Comparison of ENCODE assay signal across 9 cellular contexts in genomic region chr9:130689572-130689936, GRCh38. TPM values are rescaled to one million over a fixed set of nuclear protein-coding genes. Genes with fewer than 3 reads are reported as not detected.
DNase-seq lines count a peak whose midpoint lies in the region; ATAC-seq and TF ChIP-seq lines count a peak whose summit lies in the region.
"Had no signal": no experiment of that assay in that cellular context is flagged by ENCODE, and none has a peak within 500 bp of the region (broad histone marks: within the 10 kb centered on the region; RNA-seq: fewer than 3 reads in every experiment).

No MANE protein-coding gene starts in this region.

- TF ChIP-seq POLR2A in prostate gland (IDR thresholded peaks at IDR 0.05): no peak

- H3K79me2 ChIP-seq in OCI-LY3 (ENCODE audit: low read length): peaks cover 14% of the 10 kb centered on the region

- peak overlapping the region; percentile 63 for H2AFZ ChIP-seq in OCI-LY3 (ENCODE audit: low read depth, low read length)

- H3K9me3 ChIP-seq in BLaER1 (peaks cover 14% of the 10 kb centered on the region), OCI-LY3 (ENCODE audit: insufficient read depth, low read length) (peaks cover 8% of the 10 kb centered on the region; the same call in 1 of the 2 replicates), prostate gland (no peaks in the 10 kb centered on the region)

- no peaks in the 10 kb centered on the region for H3K36me3 ChIP-seq in BLaER1
- no peaks in the 10 kb centered on the region for H3K36me3 ChIP-seq in OCI-LY3 (replicated peaks; ENCODE audit: low read depth, low read length)
- H3K36me3 ChIP-seq in prostate gland: no peaks in the 10 kb centered on the region

- no peak for ATAC-seq in HG02642 (IDR thresholded peaks at IDR 0.05; ENCODE audit: poor library complexity, unreplicated experiment)
- ATAC-seq: activated naive CD8-positive, alpha-beta T cell treated with anti-CD3 and anti-CD28 coated beads, Interleukin-2, amount 50 U/mL, for 24 hours had no signal

- no peak overlapping the region for H3K4me2 ChIP-seq in BLaER1
- peak overlapping the region; percentile 58 for H3K4me2 ChIP-seq in OCI-LY3 (ENCODE audit: low read length)

- 25% methylated on average over 1 of the region's 1 CpG for WGBS in prostate gland

- TF ChIP-seq CTCF in OCI-LY3 (IDR thresholded peaks at IDR 0.05; ENCODE audit: low read depth, low read length) (no peak), epithelial cell of esophagus (IDR thresholded peaks at IDR 0.05; ENCODE audit: insufficient read depth, low read depth, low read length, missing control alignments) (no peak), prostate gland (IDR thresholded peaks at IDR 0.05) (no peak)

- peaks cover 4% of the 10 kb centered on the region; the same call in 1 of the 2 replicates for H4K20me1 ChIP-seq in BLaER1
- H4K20me1 ChIP-seq in OCI-LY3 (ENCODE audit: insufficient read depth, low read length): no peaks in the 10 kb centered on the region

- H3K27ac ChIP-seq in BLaER1 (no peak overlapping the region), OCI-LY3 (ENCODE audit: low read length) (peak overlapping the region; percentile 25), prostate gland (peak overlapping the region; percentile 71 to 80)

- intact Hi-C loops in prostate gland (cut with DNase I): loop anchor here (10.0 kb wide), 1 partner anchor 115 kb away; the partner anchor contains the start of gene FUBP3

- H3K27me3 ChIP-seq in BLaER1 (no peaks in the 10 kb centered on the region), OCI-LY3 (ENCODE audit: low read depth, low read length) (no peaks in the 10 kb centered on the region), prostate gland (replicated peaks; ENCODE audit: insufficient read depth) (no peaks in the 10 kb centered on the region)

- no peak for DNase-seq in epithelial cell of esophagus (ENCODE audit: low read depth)
- no peak for DNase-seq in prostate gland (ENCODE audit: low spot score)
- no peak for DNase-seq in mesenteric fat pad (ENCODE audit: low spot score)
- DNase-seq in NCI-H2081 treated with DMSO at 0.1 percent for 48 hours (lab: John Stamatoyannopoulos, UW): no peak
- DNase-seq in NCI-H1694 treated with DMSO at 0.1 percent for 48 hours (lab: John Stamatoyannopoulos, UW): no peak
- DNase-seq: activated naive CD8-positive, alpha-beta T cell treated with anti-CD3 and anti-CD28 coated beads, Interleukin-2, amount 50 U/mL, for 24 hours had no signal

- H3K4me1 ChIP-seq in BLaER1: peaks cover 8% of the 10 kb centered on the region
- peaks cover 38% of the 10 kb centered on the region for H3K4me1 ChIP-seq in OCI-LY3 (ENCODE audit: low read length)
- H3K4me1 ChIP-seq in prostate gland (replicated peaks): no peaks in the 10 kb centered on the region

- H3K4me3 ChIP-seq in BLaER1: no peak overlapping the region
- H3K4me3 ChIP-seq in OCI-LY3 (ENCODE audit: low read length): peak overlapping the region; percentile 61
- H3K4me3 ChIP-seq in epithelial cell of esophagus (ENCODE audit: low read length): peak overlapping the region; percentile 28
- H3K4me3 ChIP-seq in prostate gland: peak overlapping the region; percentile 19 to 26

- H3K9ac ChIP-seq in BLaER1 (0 out of 2 replicates have a peak overlapping the region, but pooled peaks have one; percentile 6), OCI-LY3 (ENCODE audit: low read length) (peak overlapping the region; percentile 39)

RNA-seq across cellular contexts. Expression of gene EXOSC2, which starts 4.0 kb away (rescaled TPM):
- total RNA-seq in prostate gland (10 to 100 TPM; 18.4 to 22.7 TPM), mesenteric fat pad (21.2 TPM)

RNA-seq across cellular contexts. Expression of gene PRDM12, which starts 25.2 kb away (rescaled TPM):
- total RNA-seq in prostate gland (not detected), mesenteric fat pad (not detected)
